16 cellular contexts compared by ENCODE assay signal in the genomic region with DNA sequence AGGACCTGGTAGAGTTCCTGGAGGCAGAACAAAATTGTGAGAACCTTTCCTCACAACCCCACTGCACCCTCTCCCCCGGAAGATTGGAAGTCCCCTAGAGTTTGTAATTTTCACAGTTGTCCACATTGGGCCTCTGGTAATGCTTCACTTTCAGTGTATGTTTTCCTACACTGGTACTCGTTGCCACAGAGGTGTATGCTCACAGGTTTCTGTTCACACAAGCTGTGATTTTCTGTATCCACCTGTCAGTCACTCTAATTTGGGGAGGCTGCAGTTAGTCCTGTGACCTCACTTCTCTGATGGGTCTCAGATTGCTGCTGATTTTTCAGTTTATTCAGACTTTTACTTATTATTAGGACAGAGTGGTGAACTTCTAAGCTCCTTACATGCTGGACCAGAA.
DNase-seq lines count a peak whose midpoint lies in the region; ATAC-seq and TF ChIP-seq lines count a peak whose summit lies in the region.
"Had no signal": no experiment of that assay in that cellular context is flagged by ENCODE, and none has a peak within 500 bp of the region (broad histone marks: within the 10 kb centered on the region; RNA-seq: fewer than 3 reads in every experiment).

No MANE protein-coding gene starts in this region.

- H3K4me1 Mint-ChIP-seq in endothelial cell (ENCODE audit: unreplicated experiment): no peaks in the 10 kb centered on the region
- H3K4me1 Mint-ChIP-seq: CD4-positive, CD25-positive, alpha-beta regulatory T cell had no signal

- no peaks in the 10 kb centered on the region for H3K9me3 ChIP-seq in mucosa of descending colon

- H3K36me3 Mint-ChIP-seq in endothelial cell (ENCODE audit: low read depth, unreplicated experiment): no peaks in the 10 kb centered on the region
- H3K36me3 Mint-ChIP-seq: CD4-positive, CD25-positive, alpha-beta regulatory T cell had no signal

- no peak overlapping the region for H3K27ac Mint-ChIP-seq in endothelial cell (ENCODE audit: unreplicated experiment)
- H3K27ac Mint-ChIP-seq: CD4-positive, CD25-positive, alpha-beta regulatory T cell had no signal

- H3K27me3 Mint-ChIP-seq in endothelial cell (ENCODE audit: unreplicated experiment): no peaks in the 10 kb centered on the region
- H3K27me3 Mint-ChIP-seq: CD4-positive, CD25-positive, alpha-beta regulatory T cell had no signal

- DNase-seq in GM13976 (ENCODE audit: low spot score) (peak; percentile 22), GM20000 (ENCODE audit: low spot score) (peak; percentile 28), endothelial cell (ENCODE audit: low spot score) (no peak), NCI-H1417 treated with DMSO at 0.1 percent for 48 hours (lab: John Stamatoyannopoulos, UW) (no peak), mucosa of descending colon (no peak)
- DNase-seq: CD4-positive, CD25-positive, alpha-beta regulatory T cell; Kasumi-1; NCI-H1436; NCI-H187 treated with DMSO at 0.1 percent for 48 hours; NCI-H2107; NCI-H446 treated with DMSO at 0.1 percent for 48 hours; NCI-H526 treated with DMSO at 0.1 percent for 48 hours; PC-9 had no signal

- no peak for TF ChIP-seq CTCF in GM13976 (IDR thresholded peaks at IDR 0.05; ENCODE audit: borderline replicate concordance, control extremely low read depth, extremely low read depth, insufficient read depth, missing control alignments)
- TF ChIP-seq CTCF in GM20000 (IDR thresholded peaks at IDR 0.05; ENCODE audit: extremely low read depth, missing control alignments): no peak
- TF ChIP-seq CTCF in endothelial cell (IDR thresholded peaks at IDR 0.05; ENCODE audit: unreplicated experiment): no peak
- TF ChIP-seq CTCF in mucosa of descending colon (IDR thresholded peaks at IDR 0.05): no peak

- ATAC-seq in HG03565 (IDR thresholded peaks at IDR 0.05; ENCODE audit: unreplicated experiment) (peak; percentile 67), mucosa of descending colon (no peak), HG02623 (IDR thresholded peaks at IDR 0.05; ENCODE audit: unreplicated experiment) (no peak)
- ATAC-seq: SK-N-SH treated with all-trans-retinoic acid at 6 μM for 48 hours had no signal

- H3K4me1 ChIP-seq in mucosa of descending colon (ENCODE audit: low read depth): no peaks in the 10 kb centered on the region

- no peak overlapping the region for H3K4me3 Mint-ChIP-seq in endothelial cell (ENCODE audit: unreplicated experiment)
- H3K4me3 Mint-ChIP-seq: CD4-positive, CD25-positive, alpha-beta regulatory T cell had no signal

- intact Hi-C loops in mucosa of descending colon (cut with DNase I, micrococcal nuclease): no loop called here

- in situ Hi-C loops in GM13976 (cut with MboI; ENCODE audit: low sequenced_read_pairs, unreplicated experiment): no loop called here

- no peak overlapping the region for H3K4me3 ChIP-seq in mucosa of descending colon
- H3K4me3 ChIP-seq: PC-9 had no signal

- H3K9me3 Mint-ChIP-seq in endothelial cell (ENCODE audit: unreplicated experiment): no peaks in the 10 kb centered on the region

- no peaks in the 10 kb centered on the region for H3K36me3 ChIP-seq in mucosa of descending colon (ENCODE audit: low read depth)

Comparison
In these comparisons a context has a peak if more than half of its experiments do, and no peak if none do; other contexts are left out.
1. DNase-seq: peak in GM13976 (single experiment) and GM20000 (single experiment); none in endothelial cell (single experiment), NCI-H1417 treated with DMSO at 0.1 percent for 48 hours (single experiment) and mucosa of descending colon (0 of 3).